8 cellular contexts compared by ENCODE assay signal in the genomic region with DNA sequence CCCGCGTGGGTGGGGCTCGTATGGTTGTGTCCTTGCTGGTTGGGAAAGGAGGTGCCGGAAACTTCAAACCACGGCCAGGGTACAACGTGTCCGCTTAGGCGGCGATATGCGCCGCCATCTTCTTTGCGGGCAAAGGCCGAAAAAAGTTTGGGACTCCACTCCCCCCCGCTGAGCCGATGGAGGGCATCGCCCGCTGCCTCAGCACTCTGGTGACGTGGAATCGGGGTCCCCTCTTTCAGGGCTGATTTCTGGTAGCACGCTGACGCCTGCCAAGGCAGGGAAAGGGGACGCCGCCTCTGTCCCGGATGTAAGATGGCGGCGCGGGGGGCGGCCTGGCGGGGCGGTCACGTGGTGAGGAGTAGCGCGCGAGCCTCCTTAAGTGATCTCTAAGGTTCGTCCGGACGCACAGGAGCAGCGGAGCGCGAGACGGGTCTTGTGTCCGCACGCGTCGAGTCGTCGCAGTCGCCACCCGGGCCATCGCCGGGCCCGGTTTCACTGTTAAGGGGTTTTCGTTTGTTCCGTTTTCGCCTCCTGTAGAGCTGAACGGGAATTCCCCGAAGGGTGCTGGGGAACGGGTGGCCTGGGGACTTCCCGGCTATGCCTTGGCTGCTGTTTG.
DNase-seq lines count a peak whose midpoint lies in the region; ATAC-seq, FAIRE-seq and TF ChIP-seq lines count a peak whose summit lies in the region.

No MANE protein-coding gene starts in this region.

- TF ChIP-seq CTCF in GM10266 (IDR thresholded peaks at IDR 0.05; ENCODE audit: control insufficient read depth, insufficient read depth, low read depth, missing control alignments) (no peak), pancreas (IDR thresholded peaks at IDR 0.05) (no peak), tibial artery (IDR thresholded peaks at IDR 0.05) (no peak)

- no peaks in the 10 kb centered on the region for H3K9me3 Mint-ChIP-seq in activated naive CD8-positive, alpha-beta T cell treated with anti-CD3 and anti-CD28 coated beads for 36 hours

- peak; percentile 56 for ATAC-seq in HG02623 (IDR thresholded peaks at IDR 0.05; ENCODE audit: unreplicated experiment)
- peak; percentile 80 for ATAC-seq in SK-N-SH treated with all-trans-retinoic acid at 6 μM for 48 hours
- peak; percentile 92 for ATAC-seq in Right ventricle myocardium inferior
- peak; percentile 80 to 86 (median 81) for ATAC-seq in pancreas

- H3K27me3 ChIP-seq in pancreas (no peaks in the 10 kb centered on the region), tibial artery (no peaks in the 10 kb centered on the region)

- H3K4me1 Mint-ChIP-seq in activated naive CD8-positive, alpha-beta T cell treated with anti-CD3 and anti-CD28 coated beads for 36 hours: peaks cover 36% of the 10 kb centered on the region

- intact Hi-C loops in Right ventricle myocardium inferior (cut with DNase I): loop anchor here (1.0 to 10.0 kb wide), 4 partner anchors 28 to 332 kb away; a partner anchor contains a TSS
- intact Hi-C loops in pancreas (cut with DNase I): no loop called here
- intact Hi-C loops in tibial artery (cut with DNase I; ENCODE audit: low total_unique reads): loop anchor here (5.0 kb wide), 1 partner anchor 190 kb away; no protein-coding TSS in a partner anchor

- H3K4me1 ChIP-seq in pancreas: peaks cover 8 to 9% (median 9%) of the 10 kb centered on the region in 3 donors
- H3K4me1 ChIP-seq in tibial artery: peaks cover 0 to 24% (median 6%) of the 10 kb centered on the region in 4 donors

- peak overlapping the region; percentile 97 for H3K27ac Mint-ChIP-seq in activated naive CD8-positive, alpha-beta T cell treated with anti-CD3 and anti-CD28 coated beads for 36 hours

- peak overlapping the region; percentile 85 for H3K4me3 Mint-ChIP-seq in activated naive CD8-positive, alpha-beta T cell treated with anti-CD3 and anti-CD28 coated beads for 36 hours

- peak overlapping the region; percentile 99 to 100 (median 100) for H3K27ac ChIP-seq in pancreas
- H3K27ac ChIP-seq in tibial artery: peak overlapping the region; percentile 96 to 99

- H3K27me3 Mint-ChIP-seq in activated naive CD8-positive, alpha-beta T cell treated with anti-CD3 and anti-CD28 coated beads for 36 hours: no peaks in the 10 kb centered on the region

- peaks cover 18% of the 10 kb centered on the region for H3K36me3 Mint-ChIP-seq in activated naive CD8-positive, alpha-beta T cell treated with anti-CD3 and anti-CD28 coated beads for 36 hours

- H3K9me3 ChIP-seq in pancreas (no peaks in the 10 kb centered on the region), tibial artery (no peaks in the 10 kb centered on the region)

- WGBS in pancreas, 2 donors: 0% methylated on average over 59 of the region's 59 CpGs

- H3K4me3 ChIP-seq in pancreas: peak overlapping the region; percentile 66 to 84 (median 73)
- H3K4me3 ChIP-seq in tibial artery: peak overlapping the region; percentile 81 to 87

- no peaks in the 10 kb centered on the region for H3K36me3 ChIP-seq in pancreas
- no peaks in the 10 kb centered on the region for H3K36me3 ChIP-seq in tibial artery

- FAIRE-seq in pancreas (lab: Jason Lieb, UNC): no peak

- peak; percentile 83 for DNase-seq in GM10266 (ENCODE audit: extremely low spot score)
- peak; percentile 90 for DNase-seq in NCI-H1092 treated with DMSO at 0.1 percent for 48 hours (lab: John Stamatoyannopoulos, UW)
- peak; percentile 87 for DNase-seq in activated naive CD8-positive, alpha-beta T cell treated with anti-CD3 and anti-CD28 coated beads for 36 hours
- peak; percentile 96 for DNase-seq in Right ventricle myocardium inferior (ENCODE audit: missing footprints)
- peak; percentile 81 to 91 (median 88) for DNase-seq in pancreas
- peak; percentile 90 to 93 for DNase-seq in tibial artery

TF ChIP-seq in SK-N-SH treated with all-trans-retinoic acid at 6 μM for 48 hours, 23 proteins besides CTCF, POLR2A, EP300 and RAD21 (continues in another document):
- peak; percentile 12; the same call in 1 of the 2 replicates for TF ChIP-seq SNAI2 (CRISPR knock-in tag; IDR thresholded peaks at IDR 0.05)
- TF ChIP-seq, protein P1, sequence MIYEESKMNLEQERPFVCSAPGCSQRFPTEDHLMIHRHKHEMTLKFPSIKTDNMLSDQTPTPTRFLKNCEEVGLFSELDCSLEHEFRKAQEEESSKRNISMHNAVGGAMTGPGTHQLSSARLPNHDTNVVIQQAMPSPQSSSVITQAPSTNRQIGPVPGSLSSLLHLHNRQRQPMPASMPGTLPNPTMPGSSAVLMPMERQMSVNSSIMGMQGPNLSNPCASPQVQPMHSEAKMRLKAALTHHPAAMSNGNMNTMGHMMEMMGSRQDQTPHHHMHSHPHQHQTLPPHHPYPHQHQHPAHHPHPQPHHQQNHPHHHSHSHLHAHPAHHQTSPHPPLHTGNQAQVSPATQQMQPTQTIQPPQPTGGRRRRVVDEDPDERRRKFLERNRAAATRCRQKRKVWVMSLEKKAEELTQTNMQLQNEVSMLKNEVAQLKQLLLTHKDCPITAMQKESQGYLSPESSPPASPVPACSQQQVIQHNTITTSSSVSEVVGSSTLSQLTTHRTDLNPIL (CRISPR knock-in tag; IDR thresholded peaks at IDR 0.05; ENCODE audit: low read depth): no peak
- TF ChIP-seq, protein P2, sequence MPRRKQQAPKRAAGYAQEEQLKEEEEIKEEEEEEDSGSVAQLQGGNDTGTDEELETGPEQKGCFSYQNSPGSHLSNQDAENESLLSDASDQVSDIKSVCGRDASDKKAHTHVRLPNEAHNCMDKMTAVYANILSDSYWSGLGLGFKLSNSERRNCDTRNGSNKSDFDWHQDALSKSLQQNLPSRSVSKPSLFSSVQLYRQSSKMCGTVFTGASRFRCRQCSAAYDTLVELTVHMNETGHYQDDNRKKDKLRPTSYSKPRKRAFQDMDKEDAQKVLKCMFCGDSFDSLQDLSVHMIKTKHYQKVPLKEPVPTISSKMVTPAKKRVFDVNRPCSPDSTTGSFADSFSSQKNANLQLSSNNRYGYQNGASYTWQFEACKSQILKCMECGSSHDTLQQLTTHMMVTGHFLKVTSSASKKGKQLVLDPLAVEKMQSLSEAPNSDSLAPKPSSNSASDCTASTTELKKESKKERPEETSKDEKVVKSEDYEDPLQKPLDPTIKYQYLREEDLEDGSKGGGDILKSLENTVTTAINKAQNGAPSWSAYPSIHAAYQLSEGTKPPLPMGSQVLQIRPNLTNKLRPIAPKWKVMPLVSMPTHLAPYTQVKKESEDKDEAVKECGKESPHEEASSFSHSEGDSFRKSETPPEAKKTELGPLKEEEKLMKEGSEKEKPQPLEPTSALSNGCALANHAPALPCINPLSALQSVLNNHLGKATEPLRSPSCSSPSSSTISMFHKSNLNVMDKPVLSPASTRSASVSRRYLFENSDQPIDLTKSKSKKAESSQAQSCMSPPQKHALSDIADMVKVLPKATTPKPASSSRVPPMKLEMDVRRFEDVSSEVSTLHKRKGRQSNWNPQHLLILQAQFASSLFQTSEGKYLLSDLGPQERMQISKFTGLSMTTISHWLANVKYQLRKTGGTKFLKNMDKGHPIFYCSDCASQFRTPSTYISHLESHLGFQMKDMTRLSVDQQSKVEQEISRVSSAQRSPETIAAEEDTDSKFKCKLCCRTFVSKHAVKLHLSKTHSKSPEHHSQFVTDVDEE (CRISPR knock-in tag; IDR thresholded peaks at IDR 0.05): no peak
- TF ChIP-seq TOX (CRISPR knock-in tag; IDR thresholded peaks at IDR 0.05; ENCODE audit: borderline replicate concordance): no peak
- no peak for TF ChIP-seq ZFP30 (CRISPR knock-in tag; IDR thresholded peaks at IDR 0.05)
- no peak for TF ChIP-seq ESRRG (CRISPR knock-in tag; IDR thresholded peaks at IDR 0.05)
- TF ChIP-seq RARB (CRISPR knock-in tag; IDR thresholded peaks at IDR 0.05): no peak
- no peak for TF ChIP-seq OSR1 (CRISPR knock-in tag; IDR thresholded peaks at IDR 0.05)
- TF ChIP-seq, protein P3, sequence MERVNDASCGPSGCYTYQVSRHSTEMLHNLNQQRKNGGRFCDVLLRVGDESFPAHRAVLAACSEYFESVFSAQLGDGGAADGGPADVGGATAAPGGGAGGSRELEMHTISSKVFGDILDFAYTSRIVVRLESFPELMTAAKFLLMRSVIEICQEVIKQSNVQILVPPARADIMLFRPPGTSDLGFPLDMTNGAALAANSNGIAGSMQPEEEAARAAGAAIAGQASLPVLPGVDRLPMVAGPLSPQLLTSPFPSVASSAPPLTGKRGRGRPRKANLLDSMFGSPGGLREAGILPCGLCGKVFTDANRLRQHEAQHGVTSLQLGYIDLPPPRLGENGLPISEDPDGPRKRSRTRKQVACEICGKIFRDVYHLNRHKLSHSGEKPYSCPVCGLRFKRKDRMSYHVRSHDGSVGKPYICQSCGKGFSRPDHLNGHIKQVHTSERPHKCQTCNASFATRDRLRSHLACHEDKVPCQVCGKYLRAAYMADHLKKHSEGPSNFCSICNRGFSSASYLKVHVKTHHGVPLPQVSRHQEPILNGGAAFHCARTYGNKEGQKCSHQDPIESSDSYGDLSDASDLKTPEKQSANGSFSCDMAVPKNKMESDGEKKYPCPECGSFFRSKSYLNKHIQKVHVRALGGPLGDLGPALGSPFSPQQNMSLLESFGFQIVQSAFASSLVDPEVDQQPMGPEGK (CRISPR knock-in tag; IDR thresholded peaks at IDR 0.05; ENCODE audit: borderline replicate concordance): no peak; the same call in none of the 2 replicates
- 0 out of 2 replicates have a peak, but pooled peaks have one; percentile 68 for TF ChIP-seq CSDC2 (CRISPR knock-in tag; IDR thresholded peaks at IDR 0.05)
- no peak for TF ChIP-seq PPARA (CRISPR knock-in tag; IDR thresholded peaks at IDR 0.05; ENCODE audit: borderline replicate concordance)
- TF ChIP-seq ZFP3 (CRISPR knock-in tag; IDR thresholded peaks at IDR 0.05): peak; percentile 70; the same call in 1 of the 2 replicates
- TF ChIP-seq, protein P4, sequence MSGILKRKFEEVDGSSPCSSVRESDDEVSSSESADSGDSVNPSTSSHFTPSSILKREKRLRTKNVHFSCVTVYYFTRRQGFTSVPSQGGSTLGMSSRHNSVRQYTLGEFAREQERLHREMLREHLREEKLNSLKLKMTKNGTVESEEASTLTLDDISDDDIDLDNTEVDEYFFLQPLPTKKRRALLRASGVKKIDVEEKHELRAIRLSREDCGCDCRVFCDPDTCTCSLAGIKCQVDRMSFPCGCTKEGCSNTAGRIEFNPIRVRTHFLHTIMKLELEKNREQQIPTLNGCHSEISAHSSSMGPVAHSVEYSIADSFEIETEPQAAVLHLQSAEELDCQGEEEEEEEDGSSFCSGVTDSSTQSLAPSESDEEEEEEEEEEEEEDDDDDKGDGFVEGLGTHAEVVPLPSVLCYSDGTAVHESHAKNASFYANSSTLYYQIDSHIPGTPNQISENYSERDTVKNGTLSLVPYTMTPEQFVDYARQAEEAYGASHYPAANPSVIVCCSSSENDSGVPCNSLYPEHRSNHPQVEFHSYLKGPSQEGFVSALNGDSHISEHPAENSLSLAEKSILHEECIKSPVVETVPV (CRISPR knock-in tag; IDR thresholded peaks at IDR 0.05): no peak
- TF ChIP-seq ZNF8 (CRISPR knock-in tag; IDR thresholded peaks at IDR 0.05): no peak; the same call in 1 of the 2 replicates

Comparison
In these comparisons a context has a peak if more than half of its experiments do, and no peak if none do; other contexts are left out.
1. Peak in every context shown above with its lines: DNase-seq, ATAC-seq, H3K4me3 ChIP-seq and H3K27ac ChIP-seq.
2. intact Hi-C loops: an anchor here in Right ventricle myocardium inferior (1.0 to 10.0 kb wide) and tibial artery (5.0 kb wide); none called in pancreas.